In the genomic region with DNA sequence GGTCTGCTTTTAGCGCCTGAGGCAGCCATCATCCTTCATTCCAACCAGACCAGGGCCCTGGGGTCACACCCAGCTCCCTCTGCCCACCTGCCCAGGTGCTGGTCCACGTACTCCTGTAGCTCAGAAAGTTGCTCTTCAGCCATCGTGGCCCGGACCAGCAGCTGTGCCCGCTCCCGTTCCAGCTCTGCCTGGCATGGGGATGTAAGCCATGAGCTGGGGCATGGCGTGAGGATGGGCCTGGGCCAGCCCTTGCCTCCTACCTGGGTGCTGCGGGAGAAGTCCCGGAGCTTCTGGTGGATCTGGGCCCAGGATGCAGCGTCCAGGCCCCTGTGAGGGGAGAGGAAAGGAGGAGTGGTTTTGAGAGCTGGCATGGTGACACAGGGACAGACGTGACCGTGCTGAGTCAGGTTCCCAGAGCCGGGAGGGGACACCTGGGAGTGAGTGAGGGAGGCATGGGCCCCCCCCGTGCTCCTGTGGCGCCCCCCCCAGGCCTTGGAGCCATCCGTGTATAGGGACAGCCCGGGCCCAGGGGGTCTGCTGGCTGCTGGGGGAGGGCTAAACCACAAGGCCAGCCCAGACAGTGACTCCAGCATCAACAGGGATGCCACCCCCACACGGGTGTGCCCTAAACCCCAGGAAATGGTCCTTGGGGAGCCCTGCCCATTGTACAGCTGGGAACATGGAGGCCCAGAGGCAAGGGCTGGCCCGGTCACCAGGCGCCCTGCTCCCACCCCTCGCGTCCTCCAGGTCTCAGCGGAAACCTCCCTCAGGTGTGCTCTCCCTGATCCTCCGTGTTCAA, we compare ENCODE assay signal across 21 cellular contexts. TPM values are rescaled to one million over a fixed set of nuclear protein-coding genes. Genes with fewer than 3 reads are reported as not detected.
DNase-seq lines count a peak whose midpoint lies in the region; ATAC-seq and TF ChIP-seq lines count a peak whose summit lies in the region.
"Had no signal": no experiment of that assay in that cellular context is flagged by ENCODE, and none has a peak within 500 bp of the region (broad histone marks: within the 10 kb centered on the region; RNA-seq: fewer than 3 reads in every experiment).

No MANE protein-coding gene starts in this region.

- no peaks in the 10 kb centered on the region for H3K9me3 ChIP-seq in CD4-positive, CD25-positive, alpha-beta regulatory T cell (ENCODE audit: control insufficient read depth in 2 of 2, low read length in 2 of 2)
- H3K9me3 ChIP-seq: pancreas, tibial artery had no signal

- intact Hi-C loops in Calu3 (cut with micrococcal nuclease; ENCODE audit: unreplicated experiment): no loop called here
- intact Hi-C loops in activated T-helper 1 cell treated with anti-CD3 and anti-CD28 coated beads, Interleukin-12 subunit alpha, Interleukin-12 subunit beta, Interleukin-2, Interleukin-4 antibody, amounts not matched to agents 30 ng/mL and 10 ng/mL and 1 ng/mL, durations not matched to agents 14 hours and 24 hours and 36 hours (cut with micrococcal nuclease): no loop called here

- peak overlapping the region; percentile 77 for H3K27ac ChIP-seq in CD4-positive, CD25-positive, alpha-beta regulatory T cell (ENCODE audit: insufficient read depth, low read length, poor library complexity, severe bottlenecking)
- H3K27ac ChIP-seq: pancreas, tibial artery had no signal

- H3K36me3 Mint-ChIP-seq in CD4-positive, CD25-positive, alpha-beta regulatory T cell: no peaks in the 10 kb centered on the region
- H3K36me3 Mint-ChIP-seq in Calu3 (ENCODE audit: insufficient read depth, unreplicated experiment): peaks cover 79% of the 10 kb centered on the region
- H3K36me3 Mint-ChIP-seq in activated T-helper 1 cell treated with anti-CD3 and anti-CD28 coated beads, Interleukin-12 subunit alpha, Interleukin-12 subunit beta, Interleukin-2, Interleukin-4 antibody, amounts not matched to agents 30 ng/mL and 10 ng/mL and 1 ng/mL, durations not matched to agents 14 hours and 24 hours and 36 hours (ENCODE audit: low read depth): no peaks in the 10 kb centered on the region
- no peaks in the 10 kb centered on the region for H3K36me3 Mint-ChIP-seq in nephron (ENCODE audit: low read depth)

- no peak for ATAC-seq in CD4-positive, CD25-positive, alpha-beta regulatory T cell (ENCODE audit: low read depth in 2 of 2)
- no peak for ATAC-seq in HG03175 (IDR thresholded peaks at IDR 0.05; ENCODE audit: unreplicated experiment)
- no peak for ATAC-seq in HG03097 (IDR thresholded peaks at IDR 0.05; ENCODE audit: low FRiP score, unreplicated experiment)
- ATAC-seq in GM21390 (IDR thresholded peaks at IDR 0.05; ENCODE audit: unreplicated experiment): no peak
- ATAC-seq: activated T-cell treated with anti-CD3 and anti-CD28 coated beads, Interleukin-2, amount 50 U/mL, for 4 hours; GM12878; GM23338; left colon; pancreas had no signal

- no peaks in the 10 kb centered on the region for H3K9me3 Mint-ChIP-seq in CD4-positive, CD25-positive, alpha-beta regulatory T cell
- H3K9me3 Mint-ChIP-seq in Calu3 (ENCODE audit: low read depth, unreplicated experiment) (no peaks in the 10 kb centered on the region), nephron (no peaks in the 10 kb centered on the region)
- H3K9me3 Mint-ChIP-seq in activated T-helper 1 cell treated with anti-CD3 and anti-CD28 coated beads, Interleukin-12 subunit alpha, Interleukin-12 subunit beta, Interleukin-2, Interleukin-4 antibody, amounts not matched to agents 30 ng/mL and 10 ng/mL and 1 ng/mL, durations not matched to agents 14 hours and 24 hours and 36 hours: no peaks in the 10 kb centered on the region
- H3K9me3 Mint-ChIP-seq: activated T-cell treated with anti-CD3 and anti-CD28 coated beads, Interleukin-2, amount 50 U/mL, for 4 hours; GM23338 had no signal

- peaks cover 54% of the 10 kb centered on the region for H3K4me1 ChIP-seq in CD4-positive, CD25-positive, alpha-beta regulatory T cell (ENCODE audit: control insufficient read depth, insufficient read depth, low read length, poor library complexity, severe bottlenecking)

- no peaks in the 10 kb centered on the region for H3K27me3 ChIP-seq in CD4-positive, CD25-positive, alpha-beta regulatory T cell (ENCODE audit: control insufficient read depth, insufficient read depth, low read length)
- H3K27me3 ChIP-seq: pancreas had no signal

- no peak for DNase-seq in CD4-positive, CD25-positive, alpha-beta regulatory T cell
- no peak for DNase-seq in Calu3
- no peak for DNase-seq in activated T-helper 1 cell treated with anti-CD3 and anti-CD28 coated beads, Interleukin-12 subunit alpha, Interleukin-12 subunit beta, Interleukin-2, Interleukin-4 antibody, amounts not matched to agents 30 ng/mL and 10 ng/mL and 1 ng/mL, durations not matched to agents 14 hours and 24 hours and 36 hours (ENCODE audit: low spot score)
- DNase-seq: activated CD4-positive, alpha-beta T cell treated with anti-CD3 and anti-CD28 coated beads for 48 hours; activated T-cell treated with anti-CD3 and anti-CD28 coated beads, Interleukin-2, amount 50 U/mL, for 4 hours; aorta; left colon; NCI-H1436 treated with DMSO at 0.1 percent for 48 hours; NCI-H226; SHP77 treated with DMSO at 0.1 percent for 48 hours; stimulated activated CD4-positive, alpha-beta T cell treated with anti-CD3 and anti-CD28 coated beads, Interleukin-4, amount 100 ng/mL, for 1 hour; T-helper 9 cell; tibial artery had no signal

- H3K4me1 Mint-ChIP-seq in CD4-positive, CD25-positive, alpha-beta regulatory T cell: peaks cover 0 to 43% (median 10%) of the 10 kb centered on the region in 4 donors
- H3K4me1 Mint-ChIP-seq in Calu3 (ENCODE audit: low read depth, unreplicated experiment): peaks cover 19% of the 10 kb centered on the region
- H3K4me1 Mint-ChIP-seq in activated T-helper 1 cell treated with anti-CD3 and anti-CD28 coated beads, Interleukin-12 subunit alpha, Interleukin-12 subunit beta, Interleukin-2, Interleukin-4 antibody, amounts not matched to agents 30 ng/mL and 10 ng/mL and 1 ng/mL, durations not matched to agents 14 hours and 24 hours and 36 hours (ENCODE audit: low read depth): no peaks in the 10 kb centered on the region
- peaks cover 11% of the 10 kb centered on the region for H3K4me1 Mint-ChIP-seq in nephron

- H3K4me3 ChIP-seq in CD4-positive, CD25-positive, alpha-beta regulatory T cell (ENCODE audit: low read depth, low read length): no peak overlapping the region
- H3K4me3 ChIP-seq: GM23338, pancreas, tibial artery had no signal

- H3K36me3 ChIP-seq in CD4-positive, CD25-positive, alpha-beta regulatory T cell (ENCODE audit: control insufficient read depth, insufficient read depth, low read length): no peaks in the 10 kb centered on the region
- H3K36me3 ChIP-seq: pancreas, tibial artery had no signal

- CTCF ChIA-PET in Calu3 (lab: Charles Lee): interaction anchor here (1.2 kb wide), 1 partner anchor 75 kb away, joined by 3 read pairs; no protein-coding TSS in a partner anchor

- BruUV-seq in Calu3 (replicated peaks; lab: Mats Ljungman, UMichigan): no TSS peak

- H3K4me3 Mint-ChIP-seq in CD4-positive, CD25-positive, alpha-beta regulatory T cell: peak overlapping the region; percentile 37 to 87 (median 80)
- H3K4me3 Mint-ChIP-seq in Calu3 (ENCODE audit: low read depth, unreplicated experiment) (no peak overlapping the region), nephron (peak overlapping the region; percentile 66 to 72 (median 70))
- peak overlapping the region; percentile 39 for H3K4me3 Mint-ChIP-seq in activated T-helper 1 cell treated with anti-CD3 and anti-CD28 coated beads, Interleukin-12 subunit alpha, Interleukin-12 subunit beta, Interleukin-2, Interleukin-4 antibody, amounts not matched to agents 30 ng/mL and 10 ng/mL and 1 ng/mL, durations not matched to agents 14 hours and 24 hours and 36 hours
- H3K4me3 Mint-ChIP-seq: GM23338 had no signal

- peak overlapping the region in 1 of 3 donors; percentile 66 for H3K27ac Mint-ChIP-seq in CD4-positive, CD25-positive, alpha-beta regulatory T cell
- H3K27ac Mint-ChIP-seq in Calu3 (ENCODE audit: unreplicated experiment) (peak overlapping the region; percentile 2), nephron (no peak overlapping the region)
- H3K27ac Mint-ChIP-seq in activated T-helper 1 cell treated with anti-CD3 and anti-CD28 coated beads, Interleukin-12 subunit alpha, Interleukin-12 subunit beta, Interleukin-2, Interleukin-4 antibody, amounts not matched to agents 30 ng/mL and 10 ng/mL and 1 ng/mL, durations not matched to agents 14 hours and 24 hours and 36 hours: no peak overlapping the region
- H3K27ac Mint-ChIP-seq: GM23338 had no signal

- no peaks in the 10 kb centered on the region for H3K27me3 Mint-ChIP-seq in CD4-positive, CD25-positive, alpha-beta regulatory T cell
- H3K27me3 Mint-ChIP-seq in Calu3 (ENCODE audit: unreplicated experiment) (no peaks in the 10 kb centered on the region), nephron (ENCODE audit: low read depth) (peaks cover 14% of the 10 kb centered on the region)
- peaks cover 11% of the 10 kb centered on the region for H3K27me3 Mint-ChIP-seq in activated T-helper 1 cell treated with anti-CD3 and anti-CD28 coated beads, Interleukin-12 subunit alpha, Interleukin-12 subunit beta, Interleukin-2, Interleukin-4 antibody, amounts not matched to agents 30 ng/mL and 10 ng/mL and 1 ng/mL, durations not matched to agents 14 hours and 24 hours and 36 hours (ENCODE audit: insufficient read depth)

- TF ChIP-seq CTCF in Calu3 (IDR thresholded peaks at IDR 0.05; ENCODE audit: unreplicated experiment) (no peak), nephron (IDR thresholded peaks at IDR 0.05; ENCODE audit: unreplicated experiment in 3 of 3) (no peak)

RNA-seq across cellular contexts. Expression of gene ANTKMT, which starts 2.1 kb away (rescaled TPM):
- 13.6 TPM for total RNA-seq in CD4-positive, CD25-positive, alpha-beta regulatory T cell
- polyA plus RNA-seq in CD4-positive, CD25-positive, alpha-beta regulatory T cell: 10 to 100 TPM; 60.3 to 85.9 (median 64.4) TPM
- 49.6 and 57.2 TPM in 2 replicates for total RNA-seq in Calu3 (2022)
- 41.3 and 41.6 TPM in 2 replicates for total RNA-seq in activated T-helper 1 cell treated with anti-CD3 and anti-CD28 coated beads, Interleukin-12 subunit alpha, Interleukin-12 subunit beta, Interleukin-2, Interleukin-4 antibody, amounts not matched to agents 30 ng/mL and 10 ng/mL and 1 ng/mL, durations not matched to agents 14 hours and 24 hours and 36 hours

RNA-seq across cellular contexts. Expression of gene CCDC78, which starts 3.2 kb away (rescaled TPM):
- total RNA-seq in CD4-positive, CD25-positive, alpha-beta regulatory T cell: 2.5 TPM
- polyA plus RNA-seq in CD4-positive, CD25-positive, alpha-beta regulatory T cell: under 1 TPM; 0.37 to 0.70 (median 0.43) TPM
- total RNA-seq in Calu3 (2022): 10.0 and 12.5 TPM in 2 replicates
- 5.8 and 7.8 TPM in 2 replicates for total RNA-seq in activated T-helper 1 cell treated with anti-CD3 and anti-CD28 coated beads, Interleukin-12 subunit alpha, Interleukin-12 subunit beta, Interleukin-2, Interleukin-4 antibody, amounts not matched to agents 30 ng/mL and 10 ng/mL and 1 ng/mL, durations not matched to agents 14 hours and 24 hours and 36 hours
- total RNA-seq: skeletal muscle tissue had no signal

RNA-seq across cellular contexts. Expression of gene HAGHL, which starts 3.9 kb away (rescaled TPM):
- 15.6 TPM for total RNA-seq in CD4-positive, CD25-positive, alpha-beta regulatory T cell
- polyA plus RNA-seq in CD4-positive, CD25-positive, alpha-beta regulatory T cell: 1 to 10 TPM; 2.2 to 4.3 (median 3.2) TPM
- total RNA-seq in Calu3 (2022): 11.7 and 12.8 TPM in 2 replicates
- 15.8 and 19.1 TPM in 2 replicates for total RNA-seq in activated T-helper 1 cell treated with anti-CD3 and anti-CD28 coated beads, Interleukin-12 subunit alpha, Interleukin-12 subunit beta, Interleukin-2, Interleukin-4 antibody, amounts not matched to agents 30 ng/mL and 10 ng/mL and 1 ng/mL, durations not matched to agents 14 hours and 24 hours and 36 hours

RNA-seq across cellular contexts. Expression of gene METRN, which starts 8.1 kb away (rescaled TPM):
- 4.6 TPM for total RNA-seq in CD4-positive, CD25-positive, alpha-beta regulatory T cell
- polyA plus RNA-seq in CD4-positive, CD25-positive, alpha-beta regulatory T cell: 10 to 100 TPM; 14.3 to 24.1 (median 17.7) TPM
- 51.7 and 61.5 TPM in 2 replicates for total RNA-seq in Calu3 (2022)
- 21.8 and 29.6 TPM in 2 replicates for total RNA-seq in activated T-helper 1 cell treated with anti-CD3 and anti-CD28 coated beads, Interleukin-12 subunit alpha, Interleukin-12 subunit beta, Interleukin-2, Interleukin-4 antibody, amounts not matched to agents 30 ng/mL and 10 ng/mL and 1 ng/mL, durations not matched to agents 14 hours and 24 hours and 36 hours

RNA-seq across cellular contexts. Expression of gene FBXL16, which starts 17.4 kb away (rescaled TPM):
- 18.6 TPM for total RNA-seq in CD4-positive, CD25-positive, alpha-beta regulatory T cell
- 10 to 100 TPM in 1 of 4 donors, 1 to 10 TPM in 3; 8.5 to 10.5 (median 9.3) TPM for polyA plus RNA-seq in CD4-positive, CD25-positive, alpha-beta regulatory T cell
- total RNA-seq in Calu3 (2022): 1.3 and 4.6 TPM in 2 replicates
- 6.3 and 7.6 TPM in 2 replicates for total RNA-seq in activated T-helper 1 cell treated with anti-CD3 and anti-CD28 coated beads, Interleukin-12 subunit alpha, Interleukin-12 subunit beta, Interleukin-2, Interleukin-4 antibody, amounts not matched to agents 30 ng/mL and 10 ng/mL and 1 ng/mL, durations not matched to agents 14 hours and 24 hours and 36 hours
- total RNA-seq: skeletal muscle tissue had no signal
- polyA plus RNA-seq: aorta had no signal
